8 cellular contexts compared by ENCODE assay signal in the genomic region with DNA sequence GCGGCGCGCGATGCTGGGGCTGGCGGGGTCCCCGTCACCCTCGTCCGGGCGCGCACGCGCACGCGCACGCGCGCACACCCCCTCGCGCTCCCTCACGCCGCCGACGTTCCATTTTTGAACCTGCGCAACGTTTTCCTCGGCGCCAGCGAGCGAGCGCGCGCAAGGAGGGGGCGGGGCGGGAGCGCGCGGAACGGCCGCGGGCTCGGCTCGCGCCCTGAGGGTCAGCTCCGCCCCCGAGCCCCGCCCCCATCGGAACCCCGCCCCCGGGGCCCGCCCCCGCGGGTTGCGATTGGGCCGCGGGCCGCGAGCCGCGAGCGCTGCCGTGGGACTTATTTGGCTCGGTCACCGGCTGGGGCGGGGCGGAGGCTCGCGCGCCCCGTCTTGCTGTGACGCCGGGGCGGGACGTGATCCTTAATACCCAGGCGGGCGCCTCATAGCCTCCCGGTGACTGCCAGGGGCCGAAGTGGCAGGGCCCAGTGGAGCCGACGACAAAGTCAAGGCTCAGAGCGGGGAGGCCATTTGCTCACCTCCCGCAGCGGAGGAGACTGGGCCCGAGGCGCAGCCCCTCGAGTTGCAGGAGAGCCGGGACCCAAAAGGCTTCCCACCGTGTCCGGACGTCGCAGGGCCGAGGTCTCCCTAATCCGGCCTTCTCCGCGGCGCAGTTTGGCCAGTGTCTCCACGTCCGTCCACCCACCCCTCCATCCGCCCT. TPM values are rescaled to one million over a fixed set of nuclear protein-coding genes. Genes with fewer than 3 reads are reported as not detected.
A peak's percentile ranks its signal among the peaks of the same experiment; 100 is the strongest.
DNase-seq lines count a peak whose midpoint lies in the region; TF ChIP-seq lines count a peak whose summit lies in the region.

A gene (minus strand): TSS at position 170 of the 709 bp plus-strand sequence. CDS start 236 bp downstream, outside the sequence.

- H3K27me3 Mint-ChIP-seq in HFFc6 (ENCODE audit: insufficient read depth), result peaks cover 14% of the 10 kb centered on the region

- DNase-seq in GM12864 (ENCODE audit: low read depth) (peak; percentile 55), HFFc6 (peak; percentile 65), NB4 (ENCODE audit: low read depth) (peak; percentile 76), T-helper 2 cell (peak; percentile 82 to 96 (median 92)), amygdala (lab: John Stamatoyannopoulos, UW) (peak; percentile 45 to 97 (median 87)), right atrium auricular region (ENCODE audit: low spot score) (peak; percentile 96), vagina (ENCODE audit: extremely low spot score in 2 of 2) (peak in 1 of 2 donors; percentile 93)

- H3K36me3 ChIP-seq in right atrium auricular region, result no peaks in the 10 kb centered on the region
- H3K36me3 ChIP-seq in rectal smooth muscle tissue (ENCODE audit: control insufficient read depth, insufficient read depth, low read length), result no peaks in the 10 kb centered on the region
- H3K36me3 ChIP-seq in vagina, result no peaks in the 10 kb centered on the region

- TF ChIP-seq CTCF in GM12864 (IDR thresholded peaks at IDR 0.05; ENCODE audit: low read depth, low read length, missing control alignments), result no peak
- no peak for TF ChIP-seq CTCF in HFFc6 (IDR thresholded peaks at IDR 0.05)
- TF ChIP-seq CTCF in NB4 (IDR thresholded peaks at IDR 0.05; ENCODE audit: low read depth, low read length), result no peak
- TF ChIP-seq CTCF in right atrium auricular region (IDR thresholded peaks at IDR 0.05), result no peak
- TF ChIP-seq CTCF in vagina (IDR thresholded peaks at IDR 0.05), result no peak

- no peaks in the 10 kb centered on the region for H3K27me3 ChIP-seq in right atrium auricular region
- H3K27me3 ChIP-seq in rectal smooth muscle tissue (ENCODE audit: control insufficient read depth, insufficient read depth, low read length), result no peaks in the 10 kb centered on the region
- H3K27me3 ChIP-seq in vagina, result no peaks in the 10 kb centered on the region

- TF ChIP-seq POLR2A in NB4 (IDR thresholded peaks at IDR 0.05; ENCODE audit: extremely low read depth, insufficient read length), result no peak
- peak in 1 of 2 donors; percentile 92 for TF ChIP-seq POLR2A in vagina (IDR thresholded peaks at IDR 0.05)

- H3K27ac Mint-ChIP-seq in HFFc6, result peak within 1 kb of the TSS; percentile 20; the same call in 1 of the 2 replicates

- H3K9me3 ChIP-seq in right atrium auricular region (no peaks in the 10 kb centered on the region), vagina (no peaks in the 10 kb centered on the region)

- peaks cover 7% of the 10 kb centered on the region; the same call in 1 of the 2 replicates for H3K4me1 Mint-ChIP-seq in HFFc6 (ENCODE audit: low read depth)

- H3K36me3 Mint-ChIP-seq in HFFc6 (ENCODE audit: low read depth), result no peaks in the 10 kb centered on the region

- H3K4me1 ChIP-seq in right atrium auricular region, result peaks cover 0 to 53% of the 10 kb centered on the region in 2 donors
- peaks cover 16% of the 10 kb centered on the region for H3K4me1 ChIP-seq in rectal smooth muscle tissue (ENCODE audit: control insufficient read depth, insufficient read depth, low read length)
- peaks cover 55% of the 10 kb centered on the region for H3K4me1 ChIP-seq in vagina

- H3K4me3 ChIP-seq in GM12864 (ENCODE audit: low read depth, low read length), result peak within 1 kb of the TSS; percentile 95
- H3K4me3 ChIP-seq in NB4 (ENCODE audit: low read depth, low read length), result peak within 1 kb of the TSS; percentile 25
- H3K4me3 ChIP-seq in right atrium auricular region, result peak within 1 kb of the TSS; percentile 86 to 90
- H3K4me3 ChIP-seq in rectal smooth muscle tissue (ENCODE audit: low read length), result peak within 1 kb of the TSS; percentile 94
- peak within 1 kb of the TSS; percentile 95 to 100 for H3K4me3 ChIP-seq in vagina

- intact Hi-C loops in vagina (cut with DNase I), result no loop called here

- no peaks in the 10 kb centered on the region; the same call in 1 of the 2 replicates for H3K9me3 Mint-ChIP-seq in HFFc6

- peak within 1 kb of the TSS; percentile 91 for H3K9ac ChIP-seq in rectal smooth muscle tissue (ENCODE audit: low read length)

- peak within 1 kb of the TSS; percentile 76 for H3K4me3 Mint-ChIP-seq in HFFc6

- H3K27ac ChIP-seq in right atrium auricular region (peak within 1 kb of the TSS; percentile 97 to 98), rectal smooth muscle tissue (ENCODE audit: low read depth, low read length) (peak within 1 kb of the TSS; percentile 96), vagina (peak within 1 kb of the TSS; percentile 99)

RNA-seq across cellular contexts. Expression of the gene that starts here (rescaled TPM):
- 1 to 10 TPM; 6.2 to 7.2 (median 6.8) TPM for total RNA-seq in HFFc6 (2021; fragmentation: NEBNext Ultra II Directional; extraction: Animal tissue kit (Norgen Biotek cat#: 25700))
- total RNA-seq in right atrium auricular region (100 to 1,000 TPM in 1 of 2 donors, 10 to 100 TPM in 1; 62.0 to 111 TPM), vagina (98.0 TPM)

Comparison
In these comparisons a context has a peak if more than half of its experiments do, and no peak if none do; other contexts are left out.
1. RNA of the gene that starts here (total RNA-seq): 62.0 to 111 TPM in right atrium auricular region and 98.0 TPM in vagina (single experiment); 6.2 to 7.2 TPM in HFFc6; every median in the first group is over 4 times any median in the second.
2. H3K4me3 ChIP-seq: peak in every context shown above with its lines; median percentile 98 in vagina; 95 in GM12864; 94 in rectal smooth muscle tissue; 88 in right atrium auricular region; 25 in NB4.
3. Peak in every context shown above with its lines, with median percentiles within 50 percentile points of each other: H3K27ac ChIP-seq.